In the genomic region with DNA sequence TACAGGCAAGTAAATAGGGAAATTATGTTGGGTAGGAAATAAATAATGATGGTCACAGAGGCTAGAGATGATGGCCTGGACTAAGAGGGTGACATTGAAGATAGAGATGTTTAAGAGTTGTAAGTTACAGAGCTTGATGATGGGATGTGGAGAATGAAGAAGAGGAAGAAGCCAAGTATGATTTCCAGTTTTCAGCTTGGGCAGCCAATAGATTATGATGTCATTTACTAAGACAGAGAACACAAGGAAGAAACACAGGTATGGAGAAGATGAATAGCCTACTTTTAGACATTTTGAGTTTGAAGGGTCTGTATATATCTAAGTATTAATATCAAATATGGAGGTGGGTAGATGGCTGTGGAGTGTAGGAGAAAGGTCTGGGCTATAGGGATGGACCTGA, we compare ENCODE assay signal across 10 cellular contexts. TPM values are rescaled to one million over a fixed set of nuclear protein-coding genes. Genes with fewer than 3 reads are reported as not detected.
"Had no signal": no experiment of that assay in that cellular context is flagged by ENCODE, and none has a peak within 500 bp of the region (broad histone marks: within the 10 kb centered on the region; RNA-seq: fewer than 3 reads in every experiment).

No MANE protein-coding gene starts in this region.

- DNase-seq: GM23248, GOT3, H7, KBM-7 had no signal

- H3K36me3 ChIP-seq: HAP-1 had no signal

- H3K4me1 Mint-ChIP-seq: IgD-negative memory B cell had no signal

- H3K4me3 Mint-ChIP-seq: IgD-negative memory B cell had no signal

- H3K27ac ChIP-seq: GM23248, KMS-11 had no signal

- H2AFZ ChIP-seq: GM23248 had no signal

- ATAC-seq: HCT116 had no signal

- H3K4me1 ChIP-seq: HAP-1 had no signal

- FAIRE-seq: HTR-8/SVneo had no signal

- H3K4me3 ChIP-seq: GM23248, HAP-1 had no signal

- H3K9ac ChIP-seq: GM23248, KMS-11 had no signal

- H3K9me3 ChIP-seq: HAP-1 had no signal

- H3K27ac Mint-ChIP-seq: IgD-negative memory B cell had no signal

- H3K4me2 ChIP-seq: KMS-11 had no signal

RNA-seq across cellular contexts. Expression of gene PRELP, which starts 56.0 kb away (rescaled TPM):
- total RNA-seq: H4 had no signal
- polyA plus RNA-seq: IgD-negative memory B cell had no signal
